In the genomic region with DNA sequence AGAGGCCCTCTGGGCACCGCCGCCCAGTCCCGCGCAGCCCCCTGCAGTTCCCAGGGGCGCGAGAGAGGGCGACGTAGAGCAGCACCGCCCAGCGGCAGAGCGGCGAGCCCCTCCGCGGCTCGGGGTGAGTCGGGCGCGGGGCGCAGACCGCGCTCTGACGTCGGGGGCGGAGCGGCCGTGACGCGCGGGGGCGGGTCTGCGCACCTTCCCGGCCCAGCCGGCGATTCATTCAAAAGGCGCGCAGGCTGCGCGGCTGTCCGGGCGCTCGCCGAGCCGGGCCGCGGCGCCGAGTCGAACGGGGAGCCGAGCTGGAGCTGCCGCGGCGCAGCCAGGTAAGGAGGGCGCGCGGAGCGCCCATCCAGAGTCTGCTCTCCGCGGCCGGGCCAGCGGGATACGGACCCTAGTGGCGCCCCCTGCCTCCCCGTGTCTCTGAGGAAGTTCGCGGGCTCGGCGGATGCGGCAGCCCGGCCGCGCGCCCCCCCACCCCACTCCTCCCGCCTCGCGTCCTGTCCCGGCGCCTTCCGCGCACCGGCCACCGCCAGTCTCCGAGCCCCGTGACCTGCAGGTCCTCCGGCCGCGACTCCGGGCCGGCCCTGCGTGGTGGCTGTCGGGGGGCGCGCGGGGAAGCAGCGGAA, we compare ENCODE assay signal across 8 cellular contexts. TPM values are rescaled to one million over a fixed set of nuclear protein-coding genes. Genes with fewer than 3 reads are reported as not detected.
DNase-seq lines count a peak whose midpoint lies in the region; ATAC-seq and TF ChIP-seq lines count a peak whose summit lies in the region.

A gene with protein sequence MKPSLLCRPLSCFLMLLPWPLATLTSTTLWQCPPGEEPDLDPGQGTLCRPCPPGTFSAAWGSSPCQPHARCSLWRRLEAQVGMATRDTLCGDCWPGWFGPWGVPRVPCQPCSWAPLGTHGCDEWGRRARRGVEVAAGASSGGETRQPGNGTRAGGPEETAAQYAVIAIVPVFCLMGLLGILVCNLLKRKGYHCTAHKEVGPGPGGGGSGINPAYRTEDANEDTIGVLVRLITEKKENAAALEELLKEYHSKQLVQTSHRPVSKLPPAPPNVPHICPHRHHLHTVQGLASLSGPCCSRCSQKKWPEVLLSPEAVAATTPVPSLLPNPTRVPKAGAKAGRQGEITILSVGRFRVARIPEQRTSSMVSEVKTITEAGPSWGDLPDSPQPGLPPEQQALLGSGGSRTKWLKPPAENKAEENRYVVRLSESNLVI (plus strand): TSS at position 232 of the 635 bp plus-strand sequence. CDS start 12,738 bp downstream, outside the sequence.

- H3K4me1 Mint-ChIP-seq in type B pancreatic cell (ENCODE audit: unreplicated experiment): peaks cover 19% of the 10 kb centered on the region

- no peaks in the 10 kb centered on the region for H3K36me3 Mint-ChIP-seq in type B pancreatic cell

- H3K4me3 ChIP-seq in cardiac muscle cell: peak within 1 kb of the TSS; percentile 74

- peaks cover 44% of the 10 kb centered on the region for H3K4me1 ChIP-seq in cardiac muscle cell (ENCODE audit: low read depth)

- peak; percentile 85 for DNase-seq in NCI-H1092 (lab: John Stamatoyannopoulos, UW)
- peak; percentile 60 to 87 for DNase-seq in SW 1271 (lab: John Stamatoyannopoulos, UW)
- peak; percentile 85 for DNase-seq in activated naive CD8-positive, alpha-beta T cell treated with anti-CD3 and anti-CD28 coated beads, Interleukin-2, amount 50 U/mL, for 16 hours (ENCODE audit: low read depth, low spot score)
- peak; percentile 93 to 95 for DNase-seq in cardiac muscle cell (ENCODE audit: low read depth in 1 of 2, low spot score in 1 of 2)
- peak; percentile 85 for DNase-seq in pons (ENCODE audit: low spot score)
- DNase-seq in type B pancreatic cell (ENCODE audit: extremely low spot score, unreplicated experiment): peak; percentile 98

- TF ChIP-seq CTCF in GM12873 (IDR thresholded peaks at IDR 0.05; ENCODE audit: insufficient read depth, low read depth, low read length, missing control alignments) (peak; percentile 85), cardiac muscle cell (IDR thresholded peaks at IDR 0.05; ENCODE audit: low read depth, low read length) (peak; percentile 79), type B pancreatic cell (conservative IDR thresholded peaks at IDR 0.05) (peak; percentile 92)

- no peaks in the 10 kb centered on the region for H3K9me3 Mint-ChIP-seq in type B pancreatic cell

- H3K27ac ChIP-seq in cardiac muscle cell: peak within 1 kb of the TSS; percentile 38

- H3K4me3 Mint-ChIP-seq in type B pancreatic cell: peak within 1 kb of the TSS; percentile 92

- no peaks in the 10 kb centered on the region for H3K9me3 ChIP-seq in cardiac muscle cell (ENCODE audit: low read depth)

- peaks cover 3% of the 10 kb centered on the region for H3K27me3 Mint-ChIP-seq in type B pancreatic cell

- peak within 1 kb of the TSS; percentile 86 for H3K27ac Mint-ChIP-seq in type B pancreatic cell

- ATAC-seq in HG02610 (IDR thresholded peaks at IDR 0.05; ENCODE audit: unreplicated experiment): peak; percentile 82

- H3K36me3 ChIP-seq in cardiac muscle cell: no peaks in the 10 kb centered on the region

- H3K27me3 ChIP-seq in cardiac muscle cell: no peaks in the 10 kb centered on the region

RNA-seq across cellular contexts. Expression of the gene that starts here (rescaled TPM):
- total RNA-seq in cardiac muscle cell: 10.4 and 18.7 TPM in 2 replicates
- polyA plus RNA-seq in cardiac muscle cell: 9.3 and 14.8 TPM in 2 replicates
- total RNA-seq in type B pancreatic cell (ENCODE audit: low replicate concordance): 2.9 and 8.5 TPM in 2 replicates

Comparison
In these comparisons a context has a peak if more than half of its experiments do, and no peak if none do; other contexts are left out.
1. Peak in every context shown above with its lines: DNase-seq, ATAC-seq, H3K4me3 ChIP-seq and H3K27ac ChIP-seq.